Comparison of ENCODE assay signal across 29 cellular contexts in genomic region chr5:106093149-106093548, GRCh38.
"Had no signal": no experiment of that assay in that cellular context is flagged by ENCODE, and none has a peak within 500 bp of the region (broad histone marks: within the 10 kb centered on the region; RNA-seq: fewer than 3 reads in every experiment).

No MANE protein-coding gene starts in this region.

- H3K9me3 Mint-ChIP-seq: activated naive CD4-positive, alpha-beta T cell treated with anti-CD3 and anti-CD28 coated beads for 36 hours; brain; endodermal cell; nephron progenitor cell had no signal

- H3K9me3 ChIP-seq: adrenal gland, ascending aorta, esophagus squamous epithelium, left lung, mucosa of descending colon, neutrophil, thoracic aorta, upper lobe of left lung, vagina had no signal

- DNase-seq: activated CD4-positive, alpha-beta memory T cell treated with anti-CD3 and anti-CD28 coated beads for 36 hours; activated CD4-positive, alpha-beta T cell treated with anti-CD3 and anti-CD28 coated beads, Interleukin-2, amount 10 ng/mL, durations not matched to agents 24 days and 14 days; activated CD4-positive, CD25-positive, alpha-beta regulatory T cell treated with anti-CD3 and anti-CD28 coated beads, Interleukin-2, amount 50 U/mL, for 72 hours; activated CD8-positive, alpha-beta memory T cell treated with anti-CD3 and anti-CD28 coated beads, Interleukin-2, amount 50 U/mL, for 4 hours; activated effector memory CD4-positive, alpha-beta T cell treated with anti-CD3 and anti-CD28 coated beads, Interleukin-2, amount 50 U/mL, for 16 hours; activated naive CD4-positive, alpha-beta T cell treated with anti-CD3 and anti-CD28 coated beads for 36 hours; activated naive CD8-positive, alpha-beta T cell treated with anti-CD3 and anti-CD28 coated beads for 36 hours; activated T-cell treated with anti-CD3 and anti-CD28 coated beads, Interleukin-2, amount 50 U/mL, for 1 hour; adrenal gland; caudate nucleus; endodermal cell; esophagus squamous epithelium; left lung; mucosa of descending colon; nephron progenitor cell; stimulated activated CD4-positive, alpha-beta T cell treated with anti-CD3 and anti-CD28 coated beads, Interleukin-12 subunit alpha, Interleukin-12 subunit beta, amount 100 ng/mL, for 4 hours; stimulated activated CD4-positive, alpha-beta T cell treated with anti-CD3 and anti-CD28 coated beads, Interleukin-4, amount 100 ng/mL, for 1 hour; stimulated activated naive CD8-positive, alpha-beta T cell treated with anti-CD3 and anti-CD28 coated beads, Interleukin-15, Interleukin-2, amounts not matched to agents 100 U/mL and 50 U/mL, for 24 hours; upper lobe of left lung had no signal

- H3K36me3 Mint-ChIP-seq: activated CD4-positive, alpha-beta memory T cell treated with anti-CD3 and anti-CD28 coated beads for 36 hours; activated naive CD8-positive, alpha-beta T cell treated with anti-CD3 and anti-CD28 coated beads for 36 hours; brain had no signal

- H3K27ac ChIP-seq: adrenal gland, ascending aorta, esophagus squamous epithelium, left lung, neutrophil, thoracic aorta, upper lobe of left lung, vagina had no signal

- H3K4me3 ChIP-seq: adrenal gland, ascending aorta, esophagus squamous epithelium, left lung, lung, mucosa of descending colon, skin epidermis, thoracic aorta, upper lobe of left lung, vagina had no signal

- H3K4me3 Mint-ChIP-seq: activated CD4-positive, alpha-beta memory T cell treated with anti-CD3 and anti-CD28 coated beads for 36 hours; activated CD4-positive, alpha-beta T cell treated with anti-CD3 and anti-CD28 coated beads, Interleukin-2, amount 10 ng/mL, durations not matched to agents 24 days and 14 days; activated naive CD4-positive, alpha-beta T cell treated with anti-CD3 and anti-CD28 coated beads for 36 hours; activated naive CD8-positive, alpha-beta T cell treated with anti-CD3 and anti-CD28 coated beads for 36 hours; activated T-helper 1 cell treated with anti-CD3 and anti-CD28 coated beads, Interleukin-12 subunit alpha, Interleukin-12 subunit beta, Interleukin-2, Interleukin-4 antibody, amounts not matched to agents 30 ng/mL and 10 ng/mL and 1 ng/mL, durations not matched to agents 14 hours and 24 hours and 36 hours; brain; endodermal cell; nephron progenitor cell had no signal

- H3K27ac Mint-ChIP-seq: activated CD4-positive, alpha-beta memory T cell treated with anti-CD3 and anti-CD28 coated beads for 36 hours; activated CD4-positive, alpha-beta T cell treated with anti-CD3 and anti-CD28 coated beads, Interleukin-2, amount 10 ng/mL, durations not matched to agents 24 days and 14 days; activated naive CD4-positive, alpha-beta T cell treated with anti-CD3 and anti-CD28 coated beads for 36 hours; activated naive CD8-positive, alpha-beta T cell treated with anti-CD3 and anti-CD28 coated beads for 36 hours; activated T-helper 1 cell treated with anti-CD3 and anti-CD28 coated beads, Interleukin-12 subunit alpha, Interleukin-12 subunit beta, Interleukin-2, Interleukin-4 antibody, amounts not matched to agents 30 ng/mL and 10 ng/mL and 1 ng/mL, durations not matched to agents 14 hours and 24 hours and 36 hours; endodermal cell; nephron progenitor cell had no signal

- H3K4me1 Mint-ChIP-seq: activated CD4-positive, alpha-beta T cell treated with anti-CD3 and anti-CD28 coated beads, Interleukin-2, amount 10 ng/mL, durations not matched to agents 24 days and 14 days; activated naive CD8-positive, alpha-beta T cell treated with anti-CD3 and anti-CD28 coated beads for 36 hours; nephron progenitor cell had no signal

- H3K4me1 ChIP-seq: ascending aorta, esophagus squamous epithelium, left lung, upper lobe of left lung, vagina had no signal

- H3K27me3 Mint-ChIP-seq: activated CD4-positive, alpha-beta memory T cell treated with anti-CD3 and anti-CD28 coated beads for 36 hours; activated CD4-positive, alpha-beta T cell treated with anti-CD3 and anti-CD28 coated beads, Interleukin-2, amount 10 ng/mL, durations not matched to agents 24 days and 14 days; activated naive CD8-positive, alpha-beta T cell treated with anti-CD3 and anti-CD28 coated beads for 36 hours; brain had no signal

- FAIRE-seq: frontal cortex, islet of Langerhans had no signal

- H3K36me3 ChIP-seq: adrenal gland, ascending aorta, esophagus squamous epithelium, left lung, neutrophil, thoracic aorta, upper lobe of left lung, vagina had no signal

- H3K27me3 ChIP-seq: adrenal gland, ascending aorta, esophagus squamous epithelium, left lung, neutrophil, upper lobe of left lung, vagina had no signal
